In genomic region chr16:85659805-85660511, GRCh38 we compare ENCODE assay signal across 7 cellular contexts. TPM values are rescaled to one million over a fixed set of nuclear protein-coding genes. Genes with fewer than 3 reads are reported as not detected.
A peak's percentile ranks its signal among the peaks of the same experiment; 100 is the strongest.
DNase-seq lines count a peak whose midpoint lies in the region; ATAC-seq, FAIRE-seq and TF ChIP-seq lines count a peak whose summit lies in the region.

No MANE protein-coding gene starts in this region.

- peak; percentile 70 for DNase-seq in activated B cell treated with CpG ODN at 0.5 μM for 24 hours
- DNase-seq in bronchial epithelial cell (ENCODE audit: low read depth), result peak; percentile 35
- DNase-seq in kidney, result peak; percentile 81
- peak; percentile 67 for DNase-seq in stimulated activated CD4-positive, alpha-beta T cell treated with anti-CD3 and anti-CD28 coated beads, Interleukin-4, amount 100 ng/mL, for 24 hours
- DNase-seq in mesenteric fat pad (ENCODE audit: low spot score), result no peak

- no peaks in the 10 kb centered on the region for H3K9me2 ChIP-seq in Loucy (replicated peaks; ENCODE audit: low read depth, low read length)

- no peaks in the 10 kb centered on the region for H3K4me1 Mint-ChIP-seq in activated B cell treated with CpG ODN at 0.5 μM for 24 hours

- H3K9me3 Mint-ChIP-seq in activated B cell treated with CpG ODN at 0.5 μM for 24 hours, result no peaks in the 10 kb centered on the region

- no peak overlapping the region for H3K9ac ChIP-seq in Loucy (ENCODE audit: low read depth, low read length, poor library complexity, severe bottlenecking)
- H3K9ac ChIP-seq in kidney (ENCODE audit: low read length in 2 of 2), result peak overlapping the region in 1 of 2 donors; percentile 7

- H3K27me3 Mint-ChIP-seq in activated B cell treated with CpG ODN at 0.5 μM for 24 hours, result no peaks in the 10 kb centered on the region

- H3K4me1 ChIP-seq in Loucy (ENCODE audit: insufficient read depth, low read length, poor library complexity, severe bottlenecking) (no peaks in the 10 kb centered on the region), kidney (ENCODE audit: control insufficient read depth in 1 of 2, insufficient read depth in 1 of 2, low read depth in 1 of 2, low read length in 2 of 2) (peaks cover 0 to 9% of the 10 kb centered on the region in 2 donors)

- H2AFZ ChIP-seq in Loucy (ENCODE audit: low read length), result no peak overlapping the region

- no peak overlapping the region for H3K4me3 Mint-ChIP-seq in activated B cell treated with CpG ODN at 0.5 μM for 24 hours

- H3K79me2 ChIP-seq in Loucy (ENCODE audit: insufficient read depth, low read length), result no peaks in the 10 kb centered on the region

- CTCF ChIA-PET in activated B cell treated with CpG ODN at 0.5 μM for 24 hours (lab: Charles Lee), result interaction anchor here (0.9 to 4.9 kb wide), 12 partner anchors 9 to 161 kb away, joined by 3 to 22 read pairs (median 5); no protein-coding TSS in a partner anchor

- peaks cover 45% of the 10 kb centered on the region for H4K20me1 ChIP-seq in Loucy (ENCODE audit: insufficient read depth, low read length, poor library complexity, severe bottlenecking)

- intact Hi-C loops in activated B cell treated with CpG ODN at 0.5 μM for 24 hours (cut with micrococcal nuclease), result loop anchor here (1.0 kb wide), 3 partner anchors 58 to 356 kb away; no protein-coding TSS in a partner anchor
- intact Hi-C loops in kidney (cut with DNase I), result no loop called here

- no peak overlapping the region for H3K4me3 ChIP-seq in Loucy (ENCODE audit: low read length, poor library complexity, severe bottlenecking)
- no peak overlapping the region for H3K4me3 ChIP-seq in bronchial epithelial cell (ENCODE audit: low read depth, low read length)
- H3K4me3 ChIP-seq in kidney (ENCODE audit: low read length in 2 of 2), result no peak overlapping the region

- H3F3A ChIP-seq in Loucy (ENCODE audit: low read depth), result no peaks in the 10 kb centered on the region

- ATAC-seq in activated B cell treated with CpG ODN at 0.5 μM for 24 hours (ENCODE audit: low read depth), result peak; percentile 97

- H3K36me3 ChIP-seq in Loucy (ENCODE audit: insufficient read depth, low read length) (peaks cover 98% of the 10 kb centered on the region), bronchial epithelial cell (ENCODE audit: control insufficient read depth, insufficient read depth, low read length) (peaks cover 64% of the 10 kb centered on the region), kidney (ENCODE audit: control insufficient read depth in 1 of 2, insufficient read depth in 2 of 2, low read length in 2 of 2) (peaks cover 38 to 73% of the 10 kb centered on the region in 2 donors)

- H3K4me2 ChIP-seq in Loucy (ENCODE audit: low read depth, low read length, poor library complexity, severe bottlenecking), result no peak overlapping the region

- H3K27ac ChIP-seq in kidney (ENCODE audit: low read depth in 2 of 2, low read length in 2 of 2), result no peak overlapping the region

- H3K9me3 ChIP-seq in Loucy (ENCODE audit: insufficient read depth, low read depth, low read length) (no peaks in the 10 kb centered on the region), kidney (ENCODE audit: control insufficient read depth in 1 of 2, low read length in 2 of 2) (no peaks in the 10 kb centered on the region)

- POLR2A ChIA-PET in activated B cell treated with CpG ODN at 0.5 μM for 24 hours (lab: Charles Lee), result interaction anchor here (0.6 kb wide), 1 partner anchor 43 kb away, joined by 3 read pairs; no protein-coding TSS in a partner anchor

- H3K27ac Mint-ChIP-seq in activated B cell treated with CpG ODN at 0.5 μM for 24 hours, result peak overlapping the region; percentile 67

- TF ChIP-seq CTCF in GM12872 (IDR thresholded peaks at IDR 0.05; ENCODE audit: insufficient read depth, low read depth, low read length) (peak; percentile 95), Loucy (conservative IDR thresholded peaks at IDR 0.05; ENCODE audit: low read length) (peak; percentile 95), activated B cell treated with CpG ODN at 0.5 μM for 24 hours (IDR thresholded peaks at IDR 0.05) (no peak), bronchial epithelial cell (IDR thresholded peaks at IDR 0.05; ENCODE audit: insufficient read depth, low read length, severe bottlenecking) (peak; percentile 87), kidney (IDR thresholded peaks at IDR 0.05; ENCODE audit: borderline replicate concordance, extremely low read depth, insufficient read depth) (peak; percentile 58)

- peaks cover 78% of the 10 kb centered on the region for H3K36me3 Mint-ChIP-seq in activated B cell treated with CpG ODN at 0.5 μM for 24 hours (ENCODE audit: low read depth)

- FAIRE-seq in bronchial epithelial cell (lab: Jason Lieb, UNC) (no peak), kidney (lab: Jason Lieb, UNC) (no peak)

- no peaks in the 10 kb centered on the region for H3K27me3 ChIP-seq in Loucy (ENCODE audit: insufficient read depth, low read length, poor library complexity, severe bottlenecking)
- H3K27me3 ChIP-seq in bronchial epithelial cell (ENCODE audit: control insufficient read depth, insufficient read depth, low read length), result no peaks in the 10 kb centered on the region

RNA-seq across cellular contexts. Expression of gene GINS2, which starts 28.8 kb away (rescaled TPM):
- total RNA-seq in activated B cell treated with CpG ODN at 0.5 μM for 24 hours, result 6.0 and 6.8 TPM in 2 replicates
- 0.26 and 2.0 TPM in 2 replicates for total RNA-seq in bronchial epithelial cell
- total RNA-seq in kidney, result 0.88 TPM
- 0.97 TPM for polyA plus RNA-seq in kidney (ENCODE audit: insufficient read depth, low read depth, low replicate concordance)
- total RNA-seq in mesenteric fat pad, result 0.32 TPM

RNA-seq across cellular contexts. Expression of gene GSE1, which starts 46.8 kb away (rescaled TPM):
- 37.8 and 48.3 TPM in 2 replicates for total RNA-seq in activated B cell treated with CpG ODN at 0.5 μM for 24 hours
- 12.9 and 25.5 TPM in 2 replicates for total RNA-seq in bronchial epithelial cell
- total RNA-seq in kidney, result 92.8 TPM
- polyA plus RNA-seq in kidney (ENCODE audit: insufficient read depth, low read depth, low replicate concordance), result 9.5 TPM
- 129 TPM for total RNA-seq in mesenteric fat pad
